Comparison of ENCODE assay signal across 27 cellular contexts in genomic region chr7:98816206-98816605, GRCh38. TPM values are rescaled to one million over a fixed set of nuclear protein-coding genes. Genes with fewer than 3 reads are reported as not detected.
DNase-seq lines count a peak whose midpoint lies in the region; ATAC-seq and TF ChIP-seq lines count a peak whose summit lies in the region.
"Had no signal": no experiment of that assay in that cellular context is flagged by ENCODE, and none has a peak within 500 bp of the region (broad histone marks: within the 10 kb centered on the region; RNA-seq: fewer than 3 reads in every experiment).

No MANE protein-coding gene starts in this region.

- H3K4me1 ChIP-seq in heart right ventricle: peaks cover 0 to 20% (median 5%) of the 10 kb centered on the region in 9 donors
- H3K4me1 ChIP-seq in upper lobe of left lung: no peaks in the 10 kb centered on the region
- H3K4me1 ChIP-seq: BE2C, HAP-1 had no signal

- no peaks in the 10 kb centered on the region for H3K9me3 ChIP-seq in heart right ventricle
- H3K9me3 ChIP-seq in upper lobe of left lung: no peaks in the 10 kb centered on the region
- H3K9me3 ChIP-seq: BE2C, HAP-1 had no signal

- TF ChIP-seq POLR2A in upper lobe of left lung (IDR thresholded peaks at IDR 0.05): no peak

- no peak for TF ChIP-seq EP300 in upper lobe of left lung (IDR thresholded peaks at IDR 0.05)

- H3K4me3 ChIP-seq in coronary artery: no peak overlapping the region
- no peak overlapping the region for H3K4me3 ChIP-seq in heart right ventricle
- no peak overlapping the region for H3K4me3 ChIP-seq in upper lobe of left lung
- H3K4me3 ChIP-seq: HAP-1, K562 had no signal

- H3K4me3 Mint-ChIP-seq in stimulated activated effector memory CD8-positive, alpha-beta T cell treated with anti-CD3 and anti-CD28 coated beads, Interleukin-12 subunit alpha, Interleukin-12 subunit beta, amount 100 ng/mL, for 72 hours: no peak overlapping the region
- H3K4me3 Mint-ChIP-seq: CD14-positive monocyte; CD8-positive, alpha-beta memory T cell; HFFc6 had no signal

- H3K9me3 Mint-ChIP-seq in stimulated activated effector memory CD8-positive, alpha-beta T cell treated with anti-CD3 and anti-CD28 coated beads, Interleukin-12 subunit alpha, Interleukin-12 subunit beta, amount 100 ng/mL, for 72 hours: no peaks in the 10 kb centered on the region
- H3K9me3 Mint-ChIP-seq: CD8-positive, alpha-beta memory T cell; HFFc6 had no signal

- H3K27ac Mint-ChIP-seq in stimulated activated effector memory CD8-positive, alpha-beta T cell treated with anti-CD3 and anti-CD28 coated beads, Interleukin-12 subunit alpha, Interleukin-12 subunit beta, amount 100 ng/mL, for 72 hours: no peak overlapping the region
- H3K27ac Mint-ChIP-seq: CD8-positive, alpha-beta memory T cell; HFFc6 had no signal

- H3K36me3 ChIP-seq in heart right ventricle (no peaks in the 10 kb centered on the region), upper lobe of left lung (no peaks in the 10 kb centered on the region)
- H3K36me3 ChIP-seq: BE2C, HAP-1 had no signal

- no peaks in the 10 kb centered on the region for H3K4me1 Mint-ChIP-seq in stimulated activated effector memory CD8-positive, alpha-beta T cell treated with anti-CD3 and anti-CD28 coated beads, Interleukin-12 subunit alpha, Interleukin-12 subunit beta, amount 100 ng/mL, for 72 hours
- H3K4me1 Mint-ChIP-seq: CD14-positive monocyte; CD8-positive, alpha-beta memory T cell had no signal

- no peak for TF ChIP-seq CTCF in coronary artery (IDR thresholded peaks at IDR 0.05)
- TF ChIP-seq CTCF in heart right ventricle (IDR thresholded peaks at IDR 0.05): no peak
- no peak for TF ChIP-seq CTCF in upper lobe of left lung (IDR thresholded peaks at IDR 0.05)

- peak; percentile 93 to 98 (median 96) for ATAC-seq in heart right ventricle
- no peak for ATAC-seq in upper lobe of left lung (ENCODE audit: low FRiP score in 2 of 2)
- ATAC-seq in stimulated activated effector memory CD8-positive, alpha-beta T cell treated with anti-CD3 and anti-CD28 coated beads, Interleukin-12 subunit alpha, Interleukin-12 subunit beta, amount 100 ng/mL, for 72 hours: no peak
- no peak for ATAC-seq in GM21529 (IDR thresholded peaks at IDR 0.05; ENCODE audit: unreplicated experiment)
- ATAC-seq: K562, PC-3 had no signal

- H3K36me3 Mint-ChIP-seq in stimulated activated effector memory CD8-positive, alpha-beta T cell treated with anti-CD3 and anti-CD28 coated beads, Interleukin-12 subunit alpha, Interleukin-12 subunit beta, amount 100 ng/mL, for 72 hours: peaks cover 9% of the 10 kb centered on the region
- H3K36me3 Mint-ChIP-seq: CD14-positive monocyte; CD8-positive, alpha-beta memory T cell had no signal

- DNase-seq in coronary artery (ENCODE audit: low spot score) (peak; percentile 92), heart right ventricle (peak; percentile 46 to 72), myocyte (ENCODE audit: low read depth) (peak; percentile 60), upper lobe of left lung (no peak), NCI-H1105 treated with DMSO at 0.1 percent for 48 hours (lab: John Stamatoyannopoulos, UW) (no peak)
- no peak for DNase-seq in stimulated activated effector memory CD8-positive, alpha-beta T cell treated with anti-CD3 and anti-CD28 coated beads, Interleukin-12 subunit alpha, Interleukin-12 subunit beta, amount 100 ng/mL, for 72 hours (ENCODE audit: low spot score in 2 of 2)
- DNase-seq: BE2C; CD8-positive, alpha-beta memory T cell; GOT3; HFFc6; MV-4-11; NCI-H1105; NCI-H146; NCI-H1930; NCI-H2107; NCI-H526; NCI-H82; NK-92 treated with Interleukin-12 subunit alpha and Interleukin-12 subunit beta, amount 100 ng/mL, for 24 hours; PC-3; SHP77 had no signal

- H3K27ac ChIP-seq in coronary artery (peak overlapping the region; percentile 65 to 94), heart right ventricle (peak overlapping the region in 9 of 10 donors; percentile 56 to 87 (median 83)), upper lobe of left lung (no peak overlapping the region)

- H3K27me3 ChIP-seq in heart right ventricle (no peaks in the 10 kb centered on the region), upper lobe of left lung (no peaks in the 10 kb centered on the region)
- H3K27me3 ChIP-seq: BE2C had no signal

- intact Hi-C loops in heart right ventricle (cut with DNase I): loop anchor here in 1 of 10 donors (1.0 kb wide), 1 partner anchor 10 kb away; no protein-coding TSS in a partner anchor

- 29 to 44% methylated on average over 4 of the region's 4 CpGs for WGBS in heart right ventricle, 2 donors
- 75 to 76% methylated on average over 4 of the region's 4 CpGs for WGBS in upper lobe of left lung, 2 donors

RNA-seq across cellular contexts. Expression of gene TMEM130, which starts 53.6 kb away (rescaled TPM):
- total RNA-seq in heart right ventricle (1 to 10 TPM in 1 of 10 donors, under 1 TPM in 1, not detected in 8; 0.29 to 1.5 TPM), myocyte (0.05 TPM in 1 of 2 replicates, not detected in the other), upper lobe of left lung (10 to 100 TPM in 1 of 6 donors, 1 to 10 TPM in 4, under 1 TPM in 1; 0.30 to 10.2 (median 2.7) TPM)
- polyA plus RNA-seq in heart right ventricle: under 1 TPM; 0.12 to 0.22 TPM
- polyA plus RNA-seq in myocyte (2012): 11.4 TPM
- total RNA-seq: A673; CD8-positive, alpha-beta memory T cell; MCF 10A; PC-3; SK-MEL-5 had no signal
- polyA plus RNA-seq: CD14-positive monocyte; CD8-positive, alpha-beta memory T cell; K562 had no signal

Comparison
In these comparisons a context has a peak if more than half of its experiments do, and no peak if none do; other contexts are left out.
1. DNase-seq: peak in coronary artery (single experiment), heart right ventricle (2 of 2) and myocyte (single experiment); none in upper lobe of left lung (0 of 2), NCI-H1105 treated with DMSO at 0.1 percent for 48 hours (single experiment) and stimulated activated effector memory CD8-positive, alpha-beta T cell treated with anti-CD3 and anti-CD28 coated beads, Interleukin-12 subunit alpha, Interleukin-12 subunit beta, amount 100 ng/mL, for 72 hours (0 of 2).
2. H3K27ac ChIP-seq: peak in coronary artery (2 of 2) and heart right ventricle (9 of 10); none in upper lobe of left lung (0 of 4).
3. ATAC-seq: peak in heart right ventricle (8 of 8); none in upper lobe of left lung (0 of 2), stimulated activated effector memory CD8-positive, alpha-beta T cell treated with anti-CD3 and anti-CD28 coated beads, Interleukin-12 subunit alpha, Interleukin-12 subunit beta, amount 100 ng/mL, for 72 hours (single experiment) and GM21529 (single experiment).